ENCODE assay signal across 1 cellular context in the genomic region with DNA sequence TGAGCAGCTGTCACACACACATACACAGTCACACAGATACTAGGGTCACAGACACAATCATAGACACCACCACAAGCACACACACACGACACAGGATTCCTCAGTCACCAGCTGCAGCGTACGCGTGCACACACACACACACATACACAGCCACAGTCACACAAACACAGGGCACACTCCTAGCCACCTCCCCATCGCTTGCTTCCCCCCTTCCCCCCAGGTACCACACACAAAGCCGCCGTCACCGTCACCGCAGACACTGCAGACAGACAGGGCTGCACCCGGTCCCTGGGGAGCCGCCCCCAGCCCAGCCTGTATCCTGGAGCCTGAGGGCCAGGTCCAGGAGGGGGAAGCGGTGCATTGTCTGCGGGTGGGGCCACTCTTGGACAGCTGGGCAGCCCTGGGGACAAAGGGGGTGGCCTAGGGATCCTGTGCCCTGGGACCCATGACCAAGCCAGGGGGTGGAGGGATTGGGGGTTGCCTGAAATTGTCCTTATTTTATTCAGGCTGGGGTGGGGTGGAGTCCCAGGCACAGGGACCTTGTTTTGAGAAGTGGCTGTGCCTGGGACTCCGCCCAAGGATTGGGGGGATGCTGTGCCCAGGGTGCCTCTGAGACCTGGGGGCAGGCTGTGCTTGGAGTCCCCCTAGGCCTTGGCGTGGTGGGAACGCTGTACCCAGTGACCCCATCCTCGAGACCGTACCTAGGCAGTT.
TF ChIP-seq lines count a peak whose summit lies in the region.

No MANE protein-coding gene starts in this region.

TF ChIP-seq in HepG2, 621 proteins besides CTCF, POLR2A, EP300 and RAD21:
- TF ChIP-seq, protein P1, sequence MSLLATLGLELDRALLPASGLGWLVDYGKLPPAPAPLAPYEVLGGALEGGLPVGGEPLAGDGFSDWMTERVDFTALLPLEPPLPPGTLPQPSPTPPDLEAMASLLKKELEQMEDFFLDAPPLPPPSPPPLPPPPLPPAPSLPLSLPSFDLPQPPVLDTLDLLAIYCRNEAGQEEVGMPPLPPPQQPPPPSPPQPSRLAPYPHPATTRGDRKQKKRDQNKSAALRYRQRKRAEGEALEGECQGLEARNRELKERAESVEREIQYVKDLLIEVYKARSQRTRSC (CRISPR knock-in tag; IDR thresholded peaks at IDR 0.05; ENCODE audit: low read depth) = no peak
- TF ChIP-seq TAF15 (IDR thresholded peaks at IDR 0.05; ENCODE audit: low read depth, low read length, poor library complexity, severe bottlenecking) = no peak
- TF ChIP-seq GTF3A (CRISPR knock-in tag; conservative IDR thresholded peaks at IDR 0.05) = no peak
- TF ChIP-seq HNF4A (CRISPR knock-in tag; IDR thresholded peaks at IDR 0.05) = no peak
TF ChIP-seq in HepG2: peak in this region for 0.
